Comparison of ENCODE assay signal across 22 cellular contexts in the genomic region with DNA sequence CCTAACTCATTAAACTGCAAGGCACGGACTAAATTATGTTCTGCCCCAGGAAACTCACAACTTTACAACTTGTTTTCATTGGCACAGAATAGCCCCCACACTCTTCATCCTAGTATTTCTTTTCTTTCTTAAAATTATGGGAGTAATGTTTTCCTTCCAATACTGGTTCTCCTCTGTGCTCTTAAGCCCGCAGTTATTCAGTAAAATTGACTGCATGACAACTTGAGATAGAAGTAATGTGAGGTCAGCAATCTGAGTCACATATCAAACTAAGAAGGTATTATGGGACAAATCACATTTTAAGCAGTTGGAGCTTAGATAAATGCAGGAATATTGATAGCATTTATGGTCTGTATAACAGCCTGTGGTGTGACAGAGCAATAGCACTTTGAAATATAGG.
"Had no signal": no experiment of that assay in that cellular context is flagged by ENCODE, and none has a peak within 500 bp of the region (broad histone marks: within the 10 kb centered on the region; RNA-seq: fewer than 3 reads in every experiment).

No MANE protein-coding gene starts in this region.

- H3K9me3 ChIP-seq: gastroesophageal sphincter, left ventricle myocardium inferior, pancreas, psoas muscle, suprapubic skin, transverse colon had no signal

- H3K27me3 Mint-ChIP-seq: naive thymus-derived CD4-positive, alpha-beta T cell; stimulated activated naive CD8-positive, alpha-beta T cell treated with anti-CD3 and anti-CD28 coated beads, Interleukin-15, amount 100 ng/mL, for 72 hours; T-cell had no signal

- H3K4me3 ChIP-seq: gastroesophageal sphincter, left ventricle myocardium inferior, pancreas, psoas muscle, suprapubic skin, transverse colon had no signal

- H3K4me1 Mint-ChIP-seq: naive thymus-derived CD4-positive, alpha-beta T cell; stimulated activated naive CD8-positive, alpha-beta T cell treated with anti-CD3 and anti-CD28 coated beads, Interleukin-15, amount 100 ng/mL, for 72 hours; T-cell had no signal

- ATAC-seq: activated CD8-positive, alpha-beta T cell treated with anti-CD3 and anti-CD28 coated beads, Interleukin-2, amount 10 ng/mL, durations not matched to agents 7 days and 5 days; activated naive CD4-positive, alpha-beta T cell treated with anti-CD3 and anti-CD28 coated beads, Interleukin-2, amount 50 U/mL, for 72 hours; gastroesophageal sphincter; naive thymus-derived CD4-positive, alpha-beta T cell; pancreas; psoas muscle; right cardiac atrium; stimulated activated naive CD8-positive, alpha-beta T cell treated with anti-CD3 and anti-CD28 coated beads, Interleukin-15, amount 100 ng/mL, for 72 hours; T-cell had no signal

- H3K36me3 ChIP-seq: gastroesophageal sphincter, left ventricle myocardium inferior, pancreas, suprapubic skin, transverse colon had no signal

- H3K4me3 Mint-ChIP-seq: activated CD8-positive, alpha-beta T cell treated with anti-CD3 and anti-CD28 coated beads, Interleukin-2, amount 10 ng/mL, durations not matched to agents 7 days and 5 days; naive thymus-derived CD4-positive, alpha-beta T cell; stimulated activated naive CD8-positive, alpha-beta T cell treated with anti-CD3 and anti-CD28 coated beads, Interleukin-15, amount 100 ng/mL, for 72 hours; T-cell; T-helper 2 cell treated with Interferon-gamma antibody and Interleukin-4, amounts not matched to agents 5 μg/mL and 100 μg/mL, for 36 hours had no signal

- H3K36me3 Mint-ChIP-seq: activated naive CD4-positive, alpha-beta T cell treated with anti-CD3 and anti-CD28 coated beads, Interleukin-2, amount 50 U/mL, for 72 hours; naive thymus-derived CD4-positive, alpha-beta T cell; T-cell had no signal

- H3K27me3 ChIP-seq: gastroesophageal sphincter, pancreas, suprapubic skin, transverse colon had no signal

- DNase-seq: activated CD4-positive, alpha-beta T cell treated with anti-CD3 and anti-CD28 coated beads for 1 hour; activated CD4-positive, alpha-beta T cell treated with anti-CD3 and anti-CD28 coated beads, Interleukin-2, amount 50 U/mL, for 1 hour; activated CD8-positive, alpha-beta T cell treated with anti-CD3 and anti-CD28 coated beads, Interleukin-2, amount 10 ng/mL, durations not matched to agents 7 days and 5 days; activated T-cell treated with anti-CD3 and anti-CD28 coated beads, Interleukin-2, amount 50 U/mL, for 1 hour; aorta; cerebellar nuclear complex; cortex of kidney; erythroblast; head of caudate nucleus; left ventricle myocardium inferior; naive thymus-derived CD4-positive, alpha-beta T cell; pancreas; psoas muscle; right cardiac atrium; stimulated activated CD4-positive, alpha-beta T cell treated with anti-CD3 and anti-CD28 coated beads, Interleukin-12 subunit alpha, Interleukin-12 subunit beta, amount 100 ng/mL, for 4 hours; stimulated activated naive CD8-positive, alpha-beta T cell treated with anti-CD3 and anti-CD28 coated beads, Interleukin-15, amount 100 ng/mL, for 72 hours; T-cell; transverse colon had no signal

- H3K4me1 ChIP-seq: gastroesophageal sphincter, left ventricle myocardium inferior, pancreas, psoas muscle, suprapubic skin, transverse colon had no signal

- H3K27ac Mint-ChIP-seq: activated CD8-positive, alpha-beta T cell treated with anti-CD3 and anti-CD28 coated beads, Interleukin-2, amount 10 ng/mL, durations not matched to agents 7 days and 5 days; activated naive CD4-positive, alpha-beta T cell treated with anti-CD3 and anti-CD28 coated beads, Interleukin-2, amount 50 U/mL, for 72 hours; naive thymus-derived CD4-positive, alpha-beta T cell; stimulated activated naive CD8-positive, alpha-beta T cell treated with anti-CD3 and anti-CD28 coated beads, Interleukin-15, amount 100 ng/mL, for 72 hours; T-cell; T-helper 2 cell treated with Interferon-gamma antibody and Interleukin-4, amounts not matched to agents 5 μg/mL and 100 μg/mL, for 36 hours had no signal

- H3K27ac ChIP-seq: gastroesophageal sphincter, left ventricle myocardium inferior, pancreas, psoas muscle, suprapubic skin, transverse colon had no signal
